Comparison of ENCODE assay signal across 17 cellular contexts in the genomic region with DNA sequence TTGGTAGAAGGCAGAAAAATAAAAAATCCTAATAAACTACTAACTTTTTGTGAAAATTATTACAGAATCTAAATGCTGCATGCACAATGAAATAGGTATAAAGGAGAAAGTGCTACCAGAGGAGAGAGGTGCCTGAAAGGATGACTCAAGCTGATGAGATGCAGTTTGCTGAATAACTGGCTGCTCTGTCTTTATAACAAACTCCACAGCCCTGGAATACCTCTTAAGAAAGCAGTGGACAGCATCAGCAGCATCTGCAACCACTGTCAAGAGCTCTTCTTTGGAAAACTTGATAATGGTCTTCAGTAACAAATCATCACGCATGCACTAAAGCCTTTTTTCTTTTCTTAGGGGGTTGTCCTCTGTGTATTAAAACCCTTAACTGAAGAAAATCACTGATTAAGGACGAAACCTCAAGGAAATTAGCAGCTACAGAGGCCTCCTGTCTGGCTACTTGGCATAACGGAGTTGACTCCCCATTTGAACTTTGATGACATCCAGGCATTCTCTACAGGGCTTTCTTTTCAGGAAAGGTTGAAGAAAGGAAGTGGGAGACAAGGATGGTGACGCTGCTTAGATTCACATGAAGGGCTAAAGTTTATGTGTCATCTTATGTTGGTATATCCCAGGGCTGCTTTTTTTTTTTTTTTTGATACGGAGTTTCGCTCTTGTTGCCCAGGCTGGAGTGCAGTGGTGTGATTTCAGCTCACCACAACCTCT. TPM values are rescaled to one million over a fixed set of nuclear protein-coding genes. Genes with fewer than 3 reads are reported as not detected.
DNase-seq lines count a peak whose midpoint lies in the region; ATAC-seq, FAIRE-seq and TF ChIP-seq lines count a peak whose summit lies in the region.
"Had no signal": no experiment of that assay in that cellular context is flagged by ENCODE, and none has a peak within 500 bp of the region (broad histone marks: within the 10 kb centered on the region; RNA-seq: fewer than 3 reads in every experiment).

No MANE protein-coding gene starts in this region.

- H3K27ac ChIP-seq in mammary epithelial cell (ENCODE audit: insufficient read depth, low read depth, low read length) (no peak overlapping the region), HL-60 (replicated peaks) (peak overlapping the region; percentile 54), GM12878 (ENCODE audit: control insufficient read depth, insufficient read depth) (no peak overlapping the region), adrenal gland (no peak overlapping the region)
- H3K27ac ChIP-seq: 22Rv1; BLaER1 treated with 17β-estradiol and CSF1 and Interleukin-3, amounts not matched to agents 10 nM and 100 nM had no signal

- no peaks in the 10 kb centered on the region for H3K9me3 ChIP-seq in mammary epithelial cell (replicated peaks; ENCODE audit: insufficient read depth, low read length)
- no peaks in the 10 kb centered on the region for H3K9me3 ChIP-seq in GM12878 (replicated peaks; ENCODE audit: control insufficient read depth, insufficient read depth, low read length)
- H3K9me3 ChIP-seq in adrenal gland (replicated peaks in 1 of 3) = no peaks in the 10 kb centered on the region

- no peak for TF ChIP-seq RAD21 in GM12878 (IDR thresholded peaks at IDR 0.05; ENCODE audit: insufficient read depth, low read depth, low read length)

- H3K79me2 ChIP-seq in mammary epithelial cell (ENCODE audit: insufficient read depth, low read length) (peaks cover 53% of the 10 kb centered on the region), GM12878 (ENCODE audit: control insufficient read depth, insufficient read depth, low read length) (peaks cover 4% of the 10 kb centered on the region; the same call in 1 of the 2 replicates)

- RAD21 ChIA-PET in GM12878 (lab: Charles Lee; ENCODE audit: unreplicated experiment) = no interaction called here

- intact Hi-C loops in MCF 10A (cut with micrococcal nuclease) = no loop called here
- intact Hi-C loops in mammary epithelial cell (cut with micrococcal nuclease) = no loop called here
- intact Hi-C loops in GM12878 (cut with micrococcal nuclease; ENCODE audit: unreplicated experiment) = no loop called here
- intact Hi-C loops in adrenal gland (cut with DNase I) = no loop called here

- dilution Hi-C loops in mammary epithelial cell (cut with HindIII; ENCODE audit: low sequenced_read_pairs) = no loop called here

- no peak for TF ChIP-seq EP300 in GM12878 (IDR thresholded peaks at IDR 0.05; ENCODE audit: borderline replicate concordance in 1 of 2, control insufficient read depth in 1 of 2, low read depth in 2 of 2, low read length in 2 of 2)

- H3K27me3 Mint-ChIP-seq in MCF 10A (ENCODE audit: insufficient read depth, unreplicated experiment) (no peaks in the 10 kb centered on the region), osteocyte (ENCODE audit: unreplicated experiment) (no peaks in the 10 kb centered on the region)
- H3K27me3 Mint-ChIP-seq: CD4-positive, alpha-beta memory T cell had no signal

- BruUV-seq in MCF 10A (replicated peaks; lab: Mats Ljungman, UMichigan) (TSS peak; percentile 13), mammary epithelial cell (replicated peaks; lab: Mats Ljungman, UMichigan) (no TSS peak), GM12878 (replicated peaks; lab: Mats Ljungman, UMichigan) (TSS peak; percentile 22)

- no peak for ATAC-seq in GM12878
- ATAC-seq: K562 had no signal

- no peak for TF ChIP-seq POLR2A in GM12878 (IDR thresholded peaks at IDR 0.05; ENCODE audit: low read depth, low read length)
- no peak for TF ChIP-seq POLR2A in adrenal gland (IDR thresholded peaks at IDR 0.05)

- H3K4me1 ChIP-seq in mammary epithelial cell (ENCODE audit: insufficient read depth, low read length) (no peaks in the 10 kb centered on the region), GM12878 (ENCODE audit: control insufficient read depth, insufficient read depth, low read length) (no peaks in the 10 kb centered on the region), adrenal gland (replicated peaks in 1 of 2) (peaks cover 0 to 13% of the 10 kb centered on the region in 2 donors)

- FAIRE-seq in GM12878 (lab: Jason Lieb, UNC) = no peak
- FAIRE-seq: GM12891, HTR-8/SVneo, K562 had no signal

- no peaks in the 10 kb centered on the region for H3K4me1 Mint-ChIP-seq in MCF 10A (ENCODE audit: insufficient read depth, unreplicated experiment)
- peaks cover 15% of the 10 kb centered on the region for H3K4me1 Mint-ChIP-seq in osteocyte (ENCODE audit: unreplicated experiment)

- H4K20me1 ChIP-seq in mammary epithelial cell (ENCODE audit: insufficient read depth, low read length) (no peaks in the 10 kb centered on the region), GM12878 (ENCODE audit: control insufficient read depth, insufficient read depth) (peaks cover 3% of the 10 kb centered on the region; the same call in 1 of the 2 replicates)

- no peaks in the 10 kb centered on the region for H3K9me3 Mint-ChIP-seq in MCF 10A (ENCODE audit: unreplicated experiment)
- H3K9me3 Mint-ChIP-seq in osteocyte (ENCODE audit: unreplicated experiment) = no peaks in the 10 kb centered on the region
- H3K9me3 Mint-ChIP-seq: CD4-positive, alpha-beta memory T cell; H9 had no signal

- H3K4me3 ChIP-seq in mammary epithelial cell (replicated peaks in 1 of 3; ENCODE audit: insufficient read depth in 1 of 3, low read depth in 2 of 3, low read length in 3 of 3) (no peak overlapping the region), HL-60 (replicated peaks; ENCODE audit: insufficient read depth, low read length) (no peak overlapping the region), GM12878 (no peak overlapping the region), adrenal gland (no peak overlapping the region)
- H3K4me3 ChIP-seq: BLaER1 treated with 17β-estradiol and CSF1 and Interleukin-3, amounts not matched to agents 10 nM and 100 nM; K562 had no signal

- SMC1A ChIA-PET in GM12878 (lab: Charles Lee; ENCODE audit: uncharacterized antibody, unreplicated experiment) = no interaction called here

- H3K27ac Mint-ChIP-seq in MCF 10A (ENCODE audit: low read depth, unreplicated experiment) (no peak overlapping the region), osteocyte (ENCODE audit: unreplicated experiment) (no peak overlapping the region)

- in situ Hi-C loops in mammary epithelial cell (cut with MboI; ENCODE audit: low sequenced_read_pairs in 2 of 2) = no loop called here
- in situ Hi-C loops in GM12878 (cut with MboI) = no loop called here

- no peak overlapping the region for H3K9ac ChIP-seq in mammary epithelial cell (ENCODE audit: insufficient read depth, low read length)
- H3K9ac ChIP-seq in GM12878 (ENCODE audit: control insufficient read depth, insufficient read depth, low read length) = no peak overlapping the region
- H3K9ac ChIP-seq: BLaER1 treated with 17β-estradiol and CSF1 and Interleukin-3, amounts not matched to agents 10 nM and 100 nM had no signal

- CTCF ChIA-PET in MCF 10A (lab: Yijun Ruan, JAX) = interaction anchor here (0.6 to 1.0 kb wide), 2 partner anchors 10 to 118 kb away, joined by 3 read pairs; no protein-coding TSS in a partner anchor
- CTCF ChIA-PET in mammary epithelial cell (lab: Charles Lee; ENCODE audit: low non-redundant PET) = no interaction called here
- CTCF ChIA-PET in GM12878 (lab: Yijun Ruan, JAX) = no interaction called here

- DNase-seq in MCF 10A (ENCODE audit: unreplicated experiment) = no peak
- DNase-seq in mammary epithelial cell = no peak
- no peak for DNase-seq in HL-60 (ENCODE audit: low read depth in 1 of 2, low spot score in 1 of 2)
- no peak for DNase-seq in GM12878 (ENCODE audit: low read depth, low spot score)
- DNase-seq in ureter (ENCODE audit: low spot score) = no peak
- DNase-seq in adrenal gland = no peak
- no peak for DNase-seq in 8988T
- no peak for DNase-seq in osteocyte (ENCODE audit: extremely low spot score, unreplicated experiment)
- DNase-seq: CD4-positive, alpha-beta memory T cell; DMS79; GOT3; H9 had no signal

- no peaks in the 10 kb centered on the region for H3K27me3 ChIP-seq in mammary epithelial cell (ENCODE audit: insufficient read depth, low read length)
- H3K27me3 ChIP-seq in HL-60 (ENCODE audit: insufficient read depth, poor library complexity, severe bottlenecking) = no peaks in the 10 kb centered on the region
- no peaks in the 10 kb centered on the region for H3K27me3 ChIP-seq in GM12878 (replicated peaks in 1 of 2; ENCODE audit: control insufficient read depth in 2 of 2, insufficient read depth in 2 of 2, low read length in 1 of 2)
- no peaks in the 10 kb centered on the region for H3K27me3 ChIP-seq in adrenal gland
- H3K27me3 ChIP-seq: BLaER1 treated with 17β-estradiol and CSF1 and Interleukin-3, amounts not matched to agents 10 nM and 100 nM had no signal

- H2AFZ ChIP-seq in mammary epithelial cell (ENCODE audit: low read depth, low read length) (no peak overlapping the region), GM12878 (ENCODE audit: control insufficient read depth, low read depth, low read length) (no peak overlapping the region)

- H3K36me3 Mint-ChIP-seq in MCF 10A (ENCODE audit: insufficient read depth, unreplicated experiment) = peaks cover 35% of the 10 kb centered on the region
- peaks cover 21% of the 10 kb centered on the region for H3K36me3 Mint-ChIP-seq in osteocyte (ENCODE audit: unreplicated experiment)

- POLR2A ChIA-PET in MCF 10A (lab: Yijun Ruan, JAX) = interaction anchor here (0.7 kb wide), 1 partner anchor 28 kb away, joined by 3 read pairs; no protein-coding TSS in a partner anchor
- POLR2A ChIA-PET in GM12878 (lab: Charles Lee) = interaction anchor here (0.6 kb wide), 1 partner anchor 21 kb away, joined by 5 read pairs; no protein-coding TSS in a partner anchor

- TF ChIP-seq CTCF in MCF 10A (IDR thresholded peaks at IDR 0.05; ENCODE audit: unreplicated experiment) (no peak), mammary epithelial cell (conservative IDR thresholded peaks at IDR 0.05 in 1 of 2, IDR thresholded peaks at IDR 0.05 in 1 of 2; ENCODE audit: extremely low read depth in 1 of 2, insufficient read depth in 1 of 2, low read depth in 1 of 2, low read length in 2 of 2) (no peak), HL-60 (IDR thresholded peaks at IDR 0.05; ENCODE audit: insufficient read depth, low read length) (no peak), GM12878 (IDR thresholded peaks at IDR 0.05 in 2 of 3, conservative IDR thresholded peaks at IDR 0.05 in 1 of 3; ENCODE audit: control insufficient read depth in 2 of 3, extremely low read depth in 1 of 3, insufficient read depth in 1 of 3, low read depth in 3 of 3, low read length in 3 of 3) (no peak), adrenal gland (IDR thresholded peaks at IDR 0.05) (no peak), osteocyte (IDR thresholded peaks at IDR 0.05) (no peak)

- H3K36me3 ChIP-seq in mammary epithelial cell (ENCODE audit: insufficient read depth, low read length) = peaks cover 6% of the 10 kb centered on the region
- peaks cover 0 to 11% of the 10 kb centered on the region in 2 experiments; a peak in 3 of 4 replicates for H3K36me3 ChIP-seq in GM12878 (ENCODE audit: control insufficient read depth in 2 of 2, insufficient read depth in 2 of 2, low read length in 1 of 2)
- no peaks in the 10 kb centered on the region for H3K36me3 ChIP-seq in adrenal gland (replicated peaks in 1 of 2)

- no peak overlapping the region for H3K4me3 Mint-ChIP-seq in MCF 10A (ENCODE audit: unreplicated experiment)
- no peak overlapping the region for H3K4me3 Mint-ChIP-seq in osteocyte (ENCODE audit: unreplicated experiment)
- H3K4me3 Mint-ChIP-seq: CD4-positive, alpha-beta memory T cell; H9 had no signal

- no peak overlapping the region for H3K4me2 ChIP-seq in mammary epithelial cell (ENCODE audit: insufficient read depth, low read depth, low read length)
- H3K4me2 ChIP-seq in GM12878 (ENCODE audit: control insufficient read depth, insufficient read depth) = no peak overlapping the region

- WGBS in mammary epithelial cell (ENCODE audit: low coverage, missing lambda C conversion rate) = 84% methylated on average over 4 of the region's 6 CpGs
- WGBS in GM12878 (ENCODE audit: insufficient coverage, insufficient replicate concordance, low lambda C conversion rate, missing lambda C conversion rate) = 97% methylated on average over 6 of the region's 6 CpGs
- 91 to 92% (median 92%) methylated on average over 6 of the region's 6 CpGs for WGBS in adrenal gland, 4 donors

RNA-seq across cellular contexts. Expression of a gene that starts 28.8 kb away (rescaled TPM):
- total RNA-seq in MCF 10A (2022) (36.9 and 41.8 TPM in 2 replicates), mammary epithelial cell (10 to 100 TPM; 55.6 to 96.0 TPM), GM12878 (2014; rRNA removed) (16.7 and 17.0 TPM in 2 replicates), GM12878 (2014; rRNA removed; fragmentation: Illumina TruSeq; extraction: Trizol) (13.2 and 14.3 TPM in 2 replicates), GM12878 (2021) (10.5 and 10.9 TPM in 2 replicates), ureter (55.2 TPM), adrenal gland (10 to 100 TPM; 28.1 to 45.2 (median 34.9) TPM), osteocyte (61.9 and 68.9 TPM in 2 replicates)
- polyA plus RNA-seq in mammary epithelial cell (42.8 TPM), GM12878 (2011; rRNA removed) (28.1 and 36.3 TPM in 2 replicates), GM12878 (2014; fragmentation: Illumina TruSeq; extraction: Trizol) (11.9 and 14.3 TPM in 2 replicates), GM12878 (2014; fragmentation: Nextera tagmentation; extraction: Ambion mirVana) (1 to 10 TPM; 2.9 to 4.6 TPM), GM12878 (2014; rRNA removed) (9.8 and 11.1 TPM in 2 replicates), GM12878 (2016; fragmentation: Nextera tagmentation; extraction: Ambion mirVana) (10 to 100 TPM; 20.3 to 22.0 TPM), adrenal gland (10 to 100 TPM in 2 of 3 donors, 1 to 10 TPM in 1; 7.8 to 32.1 (median 15.6) TPM)
- 69.1 TPM for polyA minus RNA-seq in mammary epithelial cell
- total RNA-seq in GM12878 (2013; cell fraction: nucleolus; rRNA removed) = 74.7 and 94.2 TPM in 2 replicates
- 23.3 TPM for polyA plus RNA-seq in GM12878 (2011; ENCODE audit: low read depth)
- polyA plus RNA-seq in GM12878 (2011; cell fraction: cytosol; rRNA removed) = 19.1 and 23.9 TPM in 2 replicates
- polyA plus RNA-seq in GM12878 (2011; cell fraction: nucleus; rRNA removed) = 37.0 and 38.2 TPM in 2 replicates
- 31.3 and 31.7 TPM in 2 replicates for polyA plus RNA-seq in GM12878 (2012)
- polyA minus RNA-seq in GM12878 (2011; rRNA and poly(A)+ RNA removed) = 91.4 and 121 TPM in 2 replicates
- 10.2 and 11.4 TPM in 2 replicates for polyA minus RNA-seq in GM12878 (2011; cell fraction: cytosol; rRNA and poly(A)+ RNA removed)
- 36.8 and 53.6 TPM in 2 replicates for polyA minus RNA-seq in GM12878 (2011; cell fraction: nucleus; rRNA and poly(A)+ RNA removed)

RNA-seq across cellular contexts. Expression of a gene that starts 40.9 kb away (rescaled TPM):
- 27.4 and 31.2 TPM in 2 replicates for total RNA-seq in MCF 10A (2022)
- 10 to 100 TPM; 24.2 to 27.2 TPM for total RNA-seq in mammary epithelial cell
- polyA plus RNA-seq in mammary epithelial cell = 22.8 TPM
- 27.3 TPM for polyA minus RNA-seq in mammary epithelial cell
- 10.5 and 11.2 TPM in 2 replicates for total RNA-seq in GM12878 (2013; cell fraction: nucleolus; rRNA removed)
- total RNA-seq in GM12878 (2014; rRNA removed) = 39.5 and 43.2 TPM in 2 replicates
- 39.8 and 44.3 TPM in 2 replicates for total RNA-seq in GM12878 (2014; rRNA removed; fragmentation: Illumina TruSeq; extraction: Trizol)
- 28.9 and 30.6 TPM in 2 replicates for total RNA-seq in GM12878 (2021)
- polyA plus RNA-seq in GM12878 (2011; ENCODE audit: low read depth) = 28.9 TPM
- polyA plus RNA-seq in GM12878 (2011; rRNA removed) = 29.7 and 36.8 TPM in 2 replicates
- polyA plus RNA-seq in GM12878 (2011; cell fraction: cytosol; rRNA removed) = 25.2 and 28.7 TPM in 2 replicates
- polyA plus RNA-seq in GM12878 (2011; cell fraction: nucleus; rRNA removed) = 8.0 and 12.3 TPM in 2 replicates
- 23.1 and 30.3 TPM in 2 replicates for polyA plus RNA-seq in GM12878 (2012)
- polyA plus RNA-seq in GM12878 (2014; fragmentation: Illumina TruSeq; extraction: Trizol) = 38.7 and 40.9 TPM in 2 replicates
- polyA plus RNA-seq in GM12878 (2014; fragmentation: Nextera tagmentation; extraction: Ambion mirVana) = 10 to 100 TPM; 18.3 to 22.0 TPM
- polyA plus RNA-seq in GM12878 (2014; rRNA removed) = 34.6 and 36.2 TPM in 2 replicates
- polyA plus RNA-seq in GM12878 (2016; fragmentation: Nextera tagmentation; extraction: Ambion mirVana) = 10 to 100 TPM; 39.9 to 42.6 TPM
- polyA minus RNA-seq in GM12878 (2011; rRNA and poly(A)+ RNA removed) = 6.9 and 9.1 TPM in 2 replicates
- 7.7 and 13.1 TPM in 2 replicates for polyA minus RNA-seq in GM12878 (2011; cell fraction: cytosol; rRNA and poly(A)+ RNA removed)
- polyA minus RNA-seq in GM12878 (2011; cell fraction: nucleus; rRNA and poly(A)+ RNA removed) = 5.2 and 7.7 TPM in 2 replicates
- 20.6 TPM for total RNA-seq in ureter
- total RNA-seq in adrenal gland = 10 to 100 TPM; 33.8 to 99.2 (median 38.0) TPM
- polyA plus RNA-seq in adrenal gland = 10 to 100 TPM; 11.7 to 53.8 (median 16.3) TPM
- 22.7 and 24.8 TPM in 2 replicates for total RNA-seq in osteocyte
